14 cellular contexts compared by ENCODE assay signal in the genomic region with DNA sequence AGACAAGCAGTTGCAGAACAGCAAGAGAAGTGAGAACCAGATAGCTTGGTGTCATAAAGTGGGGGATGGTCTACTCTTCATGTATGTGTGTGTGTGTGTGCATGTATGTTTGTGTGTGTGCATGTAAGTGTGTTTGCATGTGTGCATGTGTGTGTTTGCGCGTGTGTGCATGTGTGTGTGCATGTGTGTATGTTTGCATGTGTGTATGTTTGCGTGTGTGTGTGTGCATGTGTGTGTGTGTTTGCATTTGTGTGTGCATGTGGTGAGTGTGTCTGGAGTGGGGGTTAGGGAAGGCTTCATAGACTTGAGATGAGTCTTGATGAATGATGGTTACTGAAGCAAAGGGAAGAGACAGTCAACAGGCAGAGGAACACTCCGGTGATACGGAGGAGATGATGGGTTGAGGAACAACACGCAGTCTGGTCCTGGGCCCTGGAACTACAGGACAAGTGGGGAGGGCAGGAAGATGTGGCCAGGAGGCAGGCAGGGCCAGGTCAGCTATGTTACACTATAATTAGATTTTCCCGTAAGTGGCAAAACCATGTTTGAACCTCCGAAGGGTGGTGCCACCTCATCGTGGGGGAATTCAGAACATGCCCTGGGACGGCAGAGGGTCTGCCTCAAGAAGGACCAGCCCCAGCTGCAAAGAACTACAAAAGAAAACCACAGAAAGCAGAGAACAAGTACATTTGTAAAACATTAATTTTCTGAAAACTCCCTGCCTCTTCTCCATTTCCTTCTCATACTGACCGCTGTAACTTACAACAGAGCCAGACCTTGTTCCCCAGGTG. TPM values are rescaled to one million over a fixed set of nuclear protein-coding genes. Genes with fewer than 3 reads are reported as not detected.
DNase-seq lines count a peak whose midpoint lies in the region; ATAC-seq, FAIRE-seq and TF ChIP-seq lines count a peak whose summit lies in the region.
"Had no signal": no experiment of that assay in that cellular context is flagged by ENCODE, and none has a peak within 500 bp of the region (broad histone marks: within the 10 kb centered on the region; RNA-seq: fewer than 3 reads in every experiment).

No MANE protein-coding gene starts in this region.

- no peak overlapping the region for H2AK5ac ChIP-seq in H9 (ENCODE audit: insufficient read length, low read length)

- no peak overlapping the region for H3K56ac ChIP-seq in H9 (ENCODE audit: insufficient read length, low read depth, low read length)

- H2BK120ac ChIP-seq in H9 (ENCODE audit: low read depth, low read length, poor library complexity, severe bottlenecking), result no peak overlapping the region

- no peak overlapping the region for H3K9ac ChIP-seq in kidney (ENCODE audit: low read length in 2 of 2)
- no peak overlapping the region for H3K9ac ChIP-seq in H9 (ENCODE audit: extremely low read depth, insufficient read length, low read length)
- H3K9ac ChIP-seq: BLaER1 had no signal

- no peak overlapping the region for H4K91ac ChIP-seq in H9 (ENCODE audit: insufficient read length, low read depth, low read length)

- H2BK5ac ChIP-seq in H9 (ENCODE audit: insufficient read length, low read length), result no peak overlapping the region

- H3K4me3 ChIP-seq in kidney (ENCODE audit: low read length in 2 of 2), result no peak overlapping the region
- H3K4me3 ChIP-seq: BLaER1, lower lobe of right lung had no signal

- H2AFZ ChIP-seq in H9 (ENCODE audit: low read length), result no peak overlapping the region

- WGBS in H9 (ENCODE audit: extremely low coverage, insufficient read length, low lambda C conversion rate), result no CpG with 5 or more reads among the region's 11 CpGs

- H4K20me1 ChIP-seq in H9 (ENCODE audit: control insufficient read depth, insufficient read depth, insufficient read length), result no peaks in the 10 kb centered on the region
- H4K20me1 ChIP-seq: BLaER1 had no signal

- no peak overlapping the region for H2BK12ac ChIP-seq in H9 (ENCODE audit: insufficient read length, low read depth, low read length)

- no peaks in the 10 kb centered on the region for H3K4me1 ChIP-seq in kidney (ENCODE audit: control insufficient read depth in 1 of 2, insufficient read depth in 1 of 2, low read depth in 1 of 2, low read length in 2 of 2)
- H3K4me1 ChIP-seq in H9 (ENCODE audit: insufficient read depth, low read length), result no peaks in the 10 kb centered on the region
- H3K4me1 ChIP-seq: BLaER1, lower lobe of right lung had no signal

- H3K27me3 Mint-ChIP-seq in H9 (ENCODE audit: low read depth), result peaks cover 4% of the 10 kb centered on the region; the same call in 1 of the 2 replicates

- TF ChIP-seq CTCF in kidney (IDR thresholded peaks at IDR 0.05; ENCODE audit: borderline replicate concordance, extremely low read depth, insufficient read depth), result no peak
- TF ChIP-seq CTCF in H9 (conservative IDR thresholded peaks at IDR 0.05), result no peak

- H3K4ac ChIP-seq in H9 (ENCODE audit: low read depth, low read length), result no peak overlapping the region

- H2BK20ac ChIP-seq in H9 (ENCODE audit: low read depth, low read length, poor library complexity, severe bottlenecking), result no peak overlapping the region

- no peak overlapping the region for H3K4me3 Mint-ChIP-seq in H9
- H3K4me3 Mint-ChIP-seq: T-helper 2 cell treated with Interferon-gamma antibody and Interleukin-4, amounts not matched to agents 5 μg/mL and 100 μg/mL, for 36 hours had no signal

- ATAC-seq in GM18870 (IDR thresholded peaks at IDR 0.05; ENCODE audit: unreplicated experiment) (peak; percentile 95), HG02588 (IDR thresholded peaks at IDR 0.05; ENCODE audit: unreplicated experiment) (peak; percentile 68), HG03432 (IDR thresholded peaks at IDR 0.05; ENCODE audit: unreplicated experiment) (peak; percentile 88), GM21529 (IDR thresholded peaks at IDR 0.05; ENCODE audit: unreplicated experiment) (no peak)
- ATAC-seq: lower lobe of right lung had no signal

- H3K9me3 Mint-ChIP-seq in H9, result peaks cover 0 to 3% of the 10 kb centered on the region in 2 experiments; a peak in 2 of 5 replicates
- H3K9me3 Mint-ChIP-seq: T-helper 2 cell treated with Interferon-gamma antibody and Interleukin-4, amounts not matched to agents 5 μg/mL and 100 μg/mL, for 36 hours had no signal

- no peak for FAIRE-seq in kidney (lab: Jason Lieb, UNC)
- FAIRE-seq: endometrium had no signal

- no peaks in the 10 kb centered on the region for H3K36me3 ChIP-seq in kidney (ENCODE audit: control insufficient read depth in 1 of 2, insufficient read depth in 2 of 2, low read length in 2 of 2)
- H3K36me3 ChIP-seq: BLaER1, lower lobe of right lung had no signal

- no peak overlapping the region for H3T11ph ChIP-seq in H9 (ENCODE audit: low read length)

- H4K5ac ChIP-seq in H9 (ENCODE audit: insufficient read length, low read depth, low read length), result no peak overlapping the region

- no peak overlapping the region for H3K18ac ChIP-seq in H9 (ENCODE audit: insufficient read length, low read depth, low read length)

- no peak overlapping the region for H3K27ac ChIP-seq in kidney (ENCODE audit: low read depth in 2 of 2, low read length in 2 of 2)
- H3K27ac ChIP-seq in H9 (ENCODE audit: insufficient read length, low read depth, low read length), result no peak overlapping the region
- H3K27ac ChIP-seq: BLaER1, lower lobe of right lung had no signal

- H3K23ac ChIP-seq in H9 (ENCODE audit: insufficient read length, low read depth, low read length), result no peak overlapping the region

- no peaks in the 10 kb centered on the region for H3K79me1 ChIP-seq in H9 (ENCODE audit: insufficient read depth, low read depth, low read length, poor library complexity, severe bottlenecking)

- no peak overlapping the region for H3K14ac ChIP-seq in H9 (ENCODE audit: insufficient read depth, low read length)

- no peaks in the 10 kb centered on the region for H3K79me2 ChIP-seq in H9 (ENCODE audit: insufficient read depth, low read length)

- no peaks in the 10 kb centered on the region for H3K27me3 ChIP-seq in H9 (ENCODE audit: insufficient read depth, low read length)
- H3K27me3 ChIP-seq: BLaER1 had no signal

- no peak overlapping the region for H3K27ac Mint-ChIP-seq in H9
- H3K27ac Mint-ChIP-seq: T-helper 2 cell treated with Interferon-gamma antibody and Interleukin-4, amounts not matched to agents 5 μg/mL and 100 μg/mL, for 36 hours had no signal

- no peak overlapping the region for H3K4me2 ChIP-seq in H9 (ENCODE audit: insufficient read depth, insufficient read length, low read length)
- H3K4me2 ChIP-seq: BLaER1 had no signal

- H3K23me2 ChIP-seq in H9 (ENCODE audit: insufficient read length, low read depth, low read length, poor library complexity, severe bottlenecking), result no peaks in the 10 kb centered on the region

- H3K9me3 ChIP-seq in kidney (ENCODE audit: control insufficient read depth in 1 of 2, low read length in 2 of 2) (no peaks in the 10 kb centered on the region), H9 (ENCODE audit: control insufficient read depth, low read depth, low read length) (no peaks in the 10 kb centered on the region)

- no peak overlapping the region for H4K8ac ChIP-seq in H9 (replicated peaks; ENCODE audit: insufficient read length, low read depth, low read length)

- no peaks in the 10 kb centered on the region for H3K36me3 Mint-ChIP-seq in H9 (ENCODE audit: insufficient read depth in 1 of 3, low read depth in 3 of 3)

- intact Hi-C loops in kidney (cut with DNase I), result no loop called here

- no peak overlapping the region for H2BK15ac ChIP-seq in H9 (ENCODE audit: low read depth, low read length)

- peak; percentile 78 for DNase-seq in kidney
- no peak for DNase-seq in T1000 (lab: John Stamatoyannopoulos, UW)
- DNase-seq in H9, result no peak
- DNase-seq in COLO668 (lab: John Stamatoyannopoulos, UW; ENCODE audit: unreplicated experiment), result no peak
- DNase-seq: activated CD4-positive, alpha-beta T cell treated with anti-CD3 and anti-CD28 coated beads, Interleukin-2, amount 50 U/mL, for 4 hours; lower lobe of right lung; NCI-H1048 had no signal

- H3K4me1 Mint-ChIP-seq in H9, result peaks cover 6% of the 10 kb centered on the region in 2 experiments; a peak in 2 of 4 replicates

RNA-seq across cellular contexts. Expression of gene PDE10A, which starts 38.7 kb away (rescaled TPM):
- total RNA-seq in kidney, result 23.1 TPM
- 4.8 TPM for polyA plus RNA-seq in kidney (ENCODE audit: insufficient read depth, low read depth, low replicate concordance)
- total RNA-seq in H9 (2021), result 0.31 and 0.44 TPM in 2 replicates

Comparison
In these comparisons a context has a peak if more than half of its experiments do, and no peak if none do; other contexts are left out.
1. RNA of gene PDE10A, which starts 38.7 kb away (total RNA-seq): 23.1 TPM in kidney (single experiment); 0.31 to 0.44 TPM in H9; every median in the first group is over 10 times any median in the second.